ENCODE assay signal across 9 cellular contexts in genomic region chr5:83538788-83539535, GRCh38.
DNase-seq lines count a peak whose midpoint lies in the region; ATAC-seq and TF ChIP-seq lines count a peak whose summit lies in the region.
"Had no signal": no experiment of that assay in that cellular context is flagged by ENCODE, and none has a peak within 500 bp of the region (broad histone marks: within the 10 kb centered on the region; RNA-seq: fewer than 3 reads in every experiment).

No MANE protein-coding gene starts in this region.

- H3K9ac ChIP-seq in GM23248: no peak overlapping the region

- intact Hi-C loops in posterior cingulate gyrus (cut with DNase I): no loop called here

- no peaks in the 10 kb centered on the region for H3K27me3 ChIP-seq in GM23248 (replicated peaks; ENCODE audit: insufficient read depth)
- H3K27me3 ChIP-seq: neutrophil had no signal

- in situ Hi-C loops in GM23248 (cut with MboI): no loop called here

- peaks cover 25% of the 10 kb centered on the region for H3F3A ChIP-seq in GM23248 (ENCODE audit: insufficient read depth)

- no peak overlapping the region for H2AFZ ChIP-seq in GM23248

- ATAC-seq in GM19438 (IDR thresholded peaks at IDR 0.05; ENCODE audit: low read depth, unreplicated experiment): peak; percentile 91
- ATAC-seq in HG02981 (IDR thresholded peaks at IDR 0.05; ENCODE audit: unreplicated experiment): peak; percentile 81

- 97 to 99% methylated on average over 4 of the region's 4 CpGs for WGBS in GM23248 (ENCODE audit: low coverage in 1 of 2, low lambda C conversion rate in 2 of 2, missing lambda C conversion rate in 2 of 2), 2 experiments

- peaks cover 17% of the 10 kb centered on the region; the same call in 1 of the 2 replicates for H3K79me2 ChIP-seq in GM23248 (ENCODE audit: insufficient read depth)

- TF ChIP-seq CTCF in GM10266 (IDR thresholded peaks at IDR 0.05; ENCODE audit: control insufficient read depth, insufficient read depth, low read depth, missing control alignments): no peak

- DNase-seq in GM10266 (ENCODE audit: extremely low spot score) (peak; percentile 7), DMS114 treated with DMSO at 0.1 percent for 48 hours (lab: John Stamatoyannopoulos, UW; ENCODE audit: unreplicated experiment) (no peak), posterior cingulate gyrus (no peak), GM23248 (no peak)
- DNase-seq in NK-92 treated with Interleukin-12 subunit alpha and Interleukin-12 subunit beta, amount 100 ng/mL, for 24 hours (lab: John Stamatoyannopoulos, UW): no peak

- no peak overlapping the region for H3K27ac ChIP-seq in GM23248
- H3K27ac ChIP-seq: neutrophil had no signal

- H3K36me3 ChIP-seq in GM23248 (ENCODE audit: low read depth): peaks cover 36% of the 10 kb centered on the region
- H3K36me3 ChIP-seq: neutrophil had no signal

- no peak overlapping the region for H3K4me3 ChIP-seq in GM23248

- H3K4me1 ChIP-seq in GM23248 (ENCODE audit: insufficient read depth): peaks cover 7% of the 10 kb centered on the region; the same call in 1 of the 2 replicates

- H3K9me3 ChIP-seq in GM23248 (ENCODE audit: low read depth): no peaks in the 10 kb centered on the region
- H3K9me3 ChIP-seq: neutrophil had no signal

- H3K4me2 ChIP-seq in GM23248 (ENCODE audit: unreplicated experiment): no peak overlapping the region

- H4K20me1 ChIP-seq in GM23248 (ENCODE audit: insufficient read depth): no peaks in the 10 kb centered on the region

- no peaks in the 10 kb centered on the region for H3K9me2 ChIP-seq in GM23248 (ENCODE audit: insufficient read depth)

TF ChIP-seq in PFSK-1, 5 proteins besides CTCF, POLR2A, EP300 and RAD21:
- TF ChIP-seq FOXP2 (optimal IDR thresholded peaks at IDR 0.05; ENCODE audit: borderline replicate concordance, extremely low read depth, extremely low read length, insufficient read depth) (no peak), REST (IDR thresholded peaks at IDR 0.05; ENCODE audit: insufficient read depth in 1 of 2, low read depth in 2 of 2, low read length in 2 of 2) (peak; percentile 33 to 75; a peak in 2 of 4 replicates)
TF ChIP-seq in PFSK-1: peak in this region for 1.
